In the genomic region with DNA sequence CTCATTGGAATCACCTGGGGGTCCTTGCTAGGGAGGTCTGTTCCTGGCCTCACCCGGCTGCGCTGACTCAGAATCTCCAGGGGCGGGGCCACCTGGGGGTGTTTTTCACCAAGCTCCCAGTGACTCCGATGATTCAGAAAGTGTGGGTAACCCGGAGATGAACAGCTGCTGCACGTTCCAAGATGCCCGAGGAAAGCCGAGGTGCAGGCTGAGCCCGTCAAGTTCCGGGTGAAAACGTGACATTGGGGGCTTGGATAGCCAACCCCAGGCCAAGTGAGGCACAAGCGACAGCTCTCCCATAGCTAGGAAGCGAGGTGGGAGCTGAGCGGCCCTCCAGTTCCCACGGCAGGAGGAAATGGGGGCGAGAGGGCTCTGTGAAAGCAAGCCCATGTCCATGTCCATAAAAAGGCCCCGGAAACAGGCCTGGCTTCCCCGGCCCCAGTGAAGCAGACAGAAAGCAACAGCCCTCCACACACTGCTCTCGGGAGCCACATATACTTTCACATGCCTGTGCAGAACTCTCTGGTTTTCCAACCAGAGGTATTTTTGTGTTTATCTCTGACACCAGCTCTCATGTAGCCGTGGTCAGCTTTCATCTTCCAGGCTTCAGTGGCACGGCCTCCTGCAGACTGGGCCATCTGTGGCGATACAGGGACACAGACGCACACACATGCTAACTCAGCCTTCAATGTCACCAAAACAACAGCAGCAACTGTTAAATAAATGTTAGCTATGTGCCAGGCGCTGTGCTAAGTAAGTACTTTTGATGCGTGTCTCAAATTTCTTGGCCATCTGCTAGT, we compare ENCODE assay signal across 11 cellular contexts.
A peak's percentile ranks its signal among the peaks of the same experiment; 100 is the strongest.
DNase-seq lines count a peak whose midpoint lies in the region; ATAC-seq lines count a peak whose summit lies in the region.
"Had no signal": no experiment of that assay in that cellular context is flagged by ENCODE, and none has a peak within 500 bp of the region (broad histone marks: within the 10 kb centered on the region; RNA-seq: fewer than 3 reads in every experiment).

No MANE protein-coding gene starts in this region.

- ATAC-seq in esophagus mucosa: peak; percentile 86
- no peak for ATAC-seq in HG03045 (IDR thresholded peaks at IDR 0.05; ENCODE audit: unreplicated experiment)
- no peak for ATAC-seq in HG02763 (IDR thresholded peaks at IDR 0.05; ENCODE audit: unreplicated experiment)

- DNase-seq in HCEC 1CT (peak; percentile 20), RKO (ENCODE audit: low spot score) (peak; percentile 91), retina (peak; percentile 43), UCSD-AML1 (lab: John Stamatoyannopoulos, UW; ENCODE audit: unreplicated experiment) (no peak), mesenteric fat pad (ENCODE audit: low spot score) (no peak)
- DNase-seq: activated CD4-positive, alpha-beta T cell treated with anti-CD3 and anti-CD28 coated beads, Interleukin-2, amount 10 ng/mL, durations not matched to agents 24 days and 14 days; immature natural killer cell; NK-92 treated with Interleukin-12 subunit alpha and Interleukin-12 subunit beta, amount 100 ng/mL, for 24 hours had no signal

Comparison
In these comparisons a context has a peak if more than half of its experiments do, and no peak if none do; other contexts are left out.
1. DNase-seq: peak in HCEC 1CT (single experiment), RKO (single experiment) and retina (single experiment); none in UCSD-AML1 (single experiment) and mesenteric fat pad (single experiment).